ENCODE assay signal across 8 cellular contexts in genomic region chr20:34365765-34366213, GRCh38. TPM values are rescaled to one million over a fixed set of nuclear protein-coding genes. Genes with fewer than 3 reads are reported as not detected.
A peak's percentile ranks its signal among the peaks of the same experiment; 100 is the strongest.
DNase-seq lines count a peak whose midpoint lies in the region; ATAC-seq and TF ChIP-seq lines count a peak whose summit lies in the region.

No MANE protein-coding gene starts in this region.

- H3K4me3 Mint-ChIP-seq in activated CD4-positive, alpha-beta T cell treated with anti-CD3 and anti-CD28 coated beads for 36 hours = peak overlapping the region; percentile 13
- H3K4me3 Mint-ChIP-seq in activated CD8-positive, alpha-beta T cell treated with anti-CD3 and anti-CD28 coated beads for 36 hours = peak overlapping the region; percentile 34

- peaks cover 66% of the 10 kb centered on the region for H4K20me1 ChIP-seq in smooth muscle cell (ENCODE audit: low read depth)

- WGBS in smooth muscle cell (ENCODE audit: low lambda C conversion rate) = 83% methylated on average over 3 of the region's 3 CpGs

- POLR2A ChIA-PET in activated CD4-positive, alpha-beta T cell treated with anti-CD3 and anti-CD28 coated beads for 36 hours (lab: Charles Lee) = interaction anchor here (0.6 to 0.7 kb wide), 2 partner anchors 17 to 53 kb away, joined by 3 read pairs; no protein-coding TSS in a partner anchor
- POLR2A ChIA-PET in activated CD8-positive, alpha-beta T cell treated with anti-CD3 and anti-CD28 coated beads for 36 hours (lab: Charles Lee) = interaction anchor here (0.7 to 1.9 kb wide), 3 partner anchors 10 to 27 kb away, joined by 3 to 4 read pairs (median 3); no protein-coding TSS in a partner anchor

- CTCF ChIA-PET in activated CD4-positive, alpha-beta T cell treated with anti-CD3 and anti-CD28 coated beads for 36 hours (lab: Charles Lee) = interaction anchor here (0.6 to 2.8 kb wide), 3 partner anchors 41 to 595 kb away, joined by 3 to 9 read pairs (median 5); no protein-coding TSS in a partner anchor
- CTCF ChIA-PET in activated CD8-positive, alpha-beta T cell treated with anti-CD3 and anti-CD28 coated beads for 36 hours (lab: Charles Lee) = interaction anchor here (1.1 to 1.4 kb wide), 3 partner anchors 19 to 53 kb away, joined by 4 to 9 read pairs (median 4); no protein-coding TSS in a partner anchor

- peak overlapping the region; percentile 59 for H3K27ac Mint-ChIP-seq in activated CD4-positive, alpha-beta T cell treated with anti-CD3 and anti-CD28 coated beads for 36 hours
- peak overlapping the region; percentile 57 for H3K27ac Mint-ChIP-seq in activated CD8-positive, alpha-beta T cell treated with anti-CD3 and anti-CD28 coated beads for 36 hours

- peaks cover 6% of the 10 kb centered on the region for H3F3A ChIP-seq in smooth muscle cell (ENCODE audit: low read depth)

- peak overlapping the region; percentile 96 for H3K27ac ChIP-seq in smooth muscle cell (ENCODE audit: low read depth)

- H3K4me3 ChIP-seq in smooth muscle cell = no peak overlapping the region

- intact Hi-C loops in activated CD4-positive, alpha-beta T cell treated with anti-CD3 and anti-CD28 coated beads for 36 hours (cut with DNase I, micrococcal nuclease) = no loop called here
- intact Hi-C loops in activated CD8-positive, alpha-beta T cell treated with anti-CD3 and anti-CD28 coated beads for 36 hours (cut with micrococcal nuclease) = no loop called here

- H3K4me2 ChIP-seq in smooth muscle cell = peak overlapping the region; percentile 96

- DNase-seq in activated CD4-positive, alpha-beta T cell treated with anti-CD3 and anti-CD28 coated beads for 36 hours = peak; percentile 32
- no peak for DNase-seq in activated CD4-positive, alpha-beta T cell treated with anti-CD3 and anti-CD28 coated beads for 1 hour
- DNase-seq in activated CD8-positive, alpha-beta T cell treated with anti-CD3 and anti-CD28 coated beads for 36 hours = peak; percentile 77
- no peak for DNase-seq in smooth muscle cell (lab: John Stamatoyannopoulos, UW; ENCODE audit: unreplicated experiment)
- DNase-seq in DMS53 (lab: John Stamatoyannopoulos, UW) = no peak
- DNase-seq in NCI-H510A treated with DMSO at 0.1 percent for 48 hours (lab: John Stamatoyannopoulos, UW) = no peak

- H3K9ac ChIP-seq in smooth muscle cell (ENCODE audit: low read depth) = no peak overlapping the region

- H3K4me1 ChIP-seq in smooth muscle cell (ENCODE audit: low read depth) = peaks cover 28% of the 10 kb centered on the region

- ATAC-seq in activated CD4-positive, alpha-beta T cell treated with anti-CD3 and anti-CD28 coated beads for 36 hours = peak; percentile 14
- ATAC-seq in HG03175 (IDR thresholded peaks at IDR 0.05; ENCODE audit: unreplicated experiment) (peak; percentile 46), HG03342 (IDR thresholded peaks at IDR 0.05; ENCODE audit: unreplicated experiment) (no peak)
- peak; percentile 67 for ATAC-seq in activated CD8-positive, alpha-beta T cell treated with anti-CD3 and anti-CD28 coated beads for 36 hours

- H3K27me3 Mint-ChIP-seq in activated CD4-positive, alpha-beta T cell treated with anti-CD3 and anti-CD28 coated beads for 36 hours = no peaks in the 10 kb centered on the region
- H3K27me3 Mint-ChIP-seq in activated CD8-positive, alpha-beta T cell treated with anti-CD3 and anti-CD28 coated beads for 36 hours = no peaks in the 10 kb centered on the region

- no peaks in the 10 kb centered on the region for H3K27me3 ChIP-seq in smooth muscle cell (ENCODE audit: low read depth)

- peaks cover 31% of the 10 kb centered on the region for H3K36me3 Mint-ChIP-seq in activated CD4-positive, alpha-beta T cell treated with anti-CD3 and anti-CD28 coated beads for 36 hours (ENCODE audit: low read depth)
- H3K36me3 Mint-ChIP-seq in activated CD8-positive, alpha-beta T cell treated with anti-CD3 and anti-CD28 coated beads for 36 hours (ENCODE audit: low read depth) = peaks cover 48% of the 10 kb centered on the region

- H3K4me1 Mint-ChIP-seq in activated CD4-positive, alpha-beta T cell treated with anti-CD3 and anti-CD28 coated beads for 36 hours = peaks cover 55% of the 10 kb centered on the region
- H3K4me1 Mint-ChIP-seq in activated CD8-positive, alpha-beta T cell treated with anti-CD3 and anti-CD28 coated beads for 36 hours (ENCODE audit: low read depth) = peaks cover 62% of the 10 kb centered on the region

- no peaks in the 10 kb centered on the region for H3K9me3 ChIP-seq in smooth muscle cell (replicated peaks; ENCODE audit: low read depth)

- peaks cover 77% of the 10 kb centered on the region for H3K79me2 ChIP-seq in smooth muscle cell (ENCODE audit: low read depth)

- no peak overlapping the region for H2AFZ ChIP-seq in smooth muscle cell (ENCODE audit: low read depth)

- no peaks in the 10 kb centered on the region for H3K9me3 Mint-ChIP-seq in activated CD4-positive, alpha-beta T cell treated with anti-CD3 and anti-CD28 coated beads for 36 hours (ENCODE audit: low read depth)
- peaks cover 3% of the 10 kb centered on the region for H3K9me3 Mint-ChIP-seq in activated CD8-positive, alpha-beta T cell treated with anti-CD3 and anti-CD28 coated beads for 36 hours

- TF ChIP-seq CTCF in activated CD8-positive, alpha-beta T cell treated with anti-CD3 and anti-CD28 coated beads for 36 hours (IDR thresholded peaks at IDR 0.05) = no peak
- no peak for TF ChIP-seq CTCF in smooth muscle cell (IDR thresholded peaks at IDR 0.05; ENCODE audit: borderline replicate concordance, insufficient read depth, poor library complexity, severe bottlenecking)

- peaks cover 4% of the 10 kb centered on the region for H3K36me3 ChIP-seq in smooth muscle cell (ENCODE audit: low read depth)

RNA-seq across cellular contexts. Expression of gene ITCH, which starts 2.7 kb away (rescaled TPM):
- 10 to 100 TPM; 41.4 to 43.5 TPM for total RNA-seq in activated CD4-positive, alpha-beta T cell treated with anti-CD3 and anti-CD28 coated beads for 36 hours
- total RNA-seq in activated CD8-positive, alpha-beta T cell treated with anti-CD3 and anti-CD28 coated beads for 36 hours = 10 to 100 TPM; 46.0 to 51.8 TPM
- total RNA-seq in smooth muscle cell = 96.7 and 102 TPM in 2 replicates
- 21.9 and 22.7 TPM in 2 replicates for polyA plus RNA-seq in smooth muscle cell

Comparison
In these comparisons a context has a peak if more than half of its experiments do, and no peak if none do; other contexts are left out.
1. DNase-seq: peak in activated CD4-positive, alpha-beta T cell treated with anti-CD3 and anti-CD28 coated beads for 36 hours (single experiment) and activated CD8-positive, alpha-beta T cell treated with anti-CD3 and anti-CD28 coated beads for 36 hours (single experiment); none in activated CD4-positive, alpha-beta T cell treated with anti-CD3 and anti-CD28 coated beads for 1 hour (single experiment), smooth muscle cell (single experiment), DMS53 (single experiment) and NCI-H510A treated with DMSO at 0.1 percent for 48 hours (single experiment).